In genomic region chr12:25769076-25769945, GRCh38 we compare ENCODE assay signal across 11 cellular contexts.
DNase-seq lines count a peak whose midpoint lies in the region; ATAC-seq and TF ChIP-seq lines count a peak whose summit lies in the region.
"Had no signal": no experiment of that assay in that cellular context is flagged by ENCODE, and none has a peak within 500 bp of the region (broad histone marks: within the 10 kb centered on the region; RNA-seq: fewer than 3 reads in every experiment).

No MANE protein-coding gene starts in this region.

- no peak overlapping the region for H2BK5ac ChIP-seq in mesenchymal stem cell (ENCODE audit: low read depth, low read length, poor library complexity, severe bottlenecking)

- H3K27ac ChIP-seq in PC-3 (ENCODE audit: low read length) (peak overlapping the region; percentile 40), mesenchymal stem cell (ENCODE audit: low read length, poor library complexity, severe bottlenecking) (no peak overlapping the region)

- no peak overlapping the region for H3K4me3 ChIP-seq in PC-3 (ENCODE audit: low read length)
- no peak overlapping the region for H3K4me3 ChIP-seq in choroid plexus epithelial cell (ENCODE audit: low read depth, low read length)
- no peak overlapping the region for H3K4me3 ChIP-seq in mesenchymal stem cell (ENCODE audit: insufficient read depth in 1 of 2, low read depth in 1 of 2, low read length in 2 of 2)
- H3K4me3 ChIP-seq: GM12878 had no signal

- no peaks in the 10 kb centered on the region for H3K9me3 Mint-ChIP-seq in mesothelial cell of epicardium
- H3K9me3 Mint-ChIP-seq: nephron progenitor cell had no signal

- H2AK5ac ChIP-seq in mesenchymal stem cell (ENCODE audit: low read length, severe bottlenecking) = no peak overlapping the region

- H2BK12ac ChIP-seq in mesenchymal stem cell (ENCODE audit: low read length in 2 of 2) = no peak overlapping the region

- H3K9me3 ChIP-seq in PC-3 (ENCODE audit: low read length) = no peaks in the 10 kb centered on the region
- no peaks in the 10 kb centered on the region for H3K9me3 ChIP-seq in mesenchymal stem cell (ENCODE audit: control insufficient read depth, low read length)

- H3K27me3 Mint-ChIP-seq in mesothelial cell of epicardium (ENCODE audit: low read depth) = peaks cover 1% of the 10 kb centered on the region

- no peak overlapping the region for H3K4me3 Mint-ChIP-seq in mesothelial cell of epicardium
- H3K4me3 Mint-ChIP-seq: nephron progenitor cell had no signal

- H3K36me3 ChIP-seq in PC-3 (ENCODE audit: low read depth, low read length) = no peaks in the 10 kb centered on the region
- H3K36me3 ChIP-seq in mesenchymal stem cell (ENCODE audit: control insufficient read depth in 1 of 2, insufficient read depth in 2 of 2, low read depth in 1 of 2, low read length in 2 of 2) = no peaks in the 10 kb centered on the region

- DNase-seq in EH (ENCODE audit: low read depth) (peak; percentile 84), PC-3 (peak; percentile 92), choroid plexus epithelial cell (ENCODE audit: low read depth) (peak; percentile 90), mesenchymal stem cell (peak; percentile 77), sciatic nerve (ENCODE audit: low spot score) (no peak), mesothelial cell of epicardium (ENCODE audit: low spot score in 2 of 2, unreplicated experiment in 2 of 2) (no peak)
- DNase-seq: NCI-H2171 treated with DMSO at 0.1 percent for 48 hours, nephron progenitor cell had no signal

- no peak overlapping the region for H3K23ac ChIP-seq in mesenchymal stem cell (ENCODE audit: low read length in 2 of 2)

- no peak for TF ChIP-seq CTCF in PC-3 (conservative IDR thresholded peaks at IDR 0.05; ENCODE audit: low read depth, low read length)
- TF ChIP-seq CTCF in choroid plexus epithelial cell (conservative IDR thresholded peaks at IDR 0.05; ENCODE audit: low read depth, low read length) = no peak
- no peak for TF ChIP-seq CTCF in mesothelial cell of epicardium (IDR thresholded peaks at IDR 0.05; ENCODE audit: unreplicated experiment)

- H3K14ac ChIP-seq in mesenchymal stem cell (ENCODE audit: low read length in 2 of 2) = no peak overlapping the region

- H3K4me1 Mint-ChIP-seq in mesothelial cell of epicardium = peaks cover 15% of the 10 kb centered on the region
- H3K4me1 Mint-ChIP-seq: nephron progenitor cell had no signal

- no peak overlapping the region for H2BK120ac ChIP-seq in mesenchymal stem cell (ENCODE audit: low read depth, low read length)

- H3F3A ChIP-seq in PC-3 (ENCODE audit: low read length, unreplicated experiment) = no peaks in the 10 kb centered on the region

- H4K91ac ChIP-seq in mesenchymal stem cell (ENCODE audit: low read length) = no peak overlapping the region

- H3K27ac Mint-ChIP-seq in mesothelial cell of epicardium = no peak overlapping the region
- H3K27ac Mint-ChIP-seq: nephron progenitor cell had no signal

- CTCF ChIA-PET in PC-3 (lab: Charles Lee) = no interaction called here

- no peak overlapping the region for H3K4ac ChIP-seq in mesenchymal stem cell (ENCODE audit: low read depth in 1 of 2, low read length in 2 of 2)

- 73% methylated on average over 5 of the region's 6 CpGs for WGBS in mesenchymal stem cell

- H3K79me2 ChIP-seq in PC-3 (ENCODE audit: low read length) = no peaks in the 10 kb centered on the region

- H3K27me3 ChIP-seq in PC-3 (ENCODE audit: low read length) (no peaks in the 10 kb centered on the region), mesenchymal stem cell (ENCODE audit: control insufficient read depth in 1 of 2, insufficient read depth in 1 of 2, low read length in 2 of 2) (no peaks in the 10 kb centered on the region)

- H4K20me1 ChIP-seq in PC-3 (ENCODE audit: low read length) = no peaks in the 10 kb centered on the region

- H3K4me2 ChIP-seq in PC-3 (ENCODE audit: low read length) (peak overlapping the region; percentile 39), mesenchymal stem cell (ENCODE audit: low read length, poor library complexity, severe bottlenecking) (no peak overlapping the region)

- H2BK15ac ChIP-seq in mesenchymal stem cell (ENCODE audit: low read depth, poor library complexity, severe bottlenecking) = no peak overlapping the region

- POLR2A ChIA-PET in PC-3 (lab: Charles Lee; ENCODE audit: unreplicated experiment) = interaction anchor here (0.6 kb wide), 2 partner anchors 167 to 382 kb away, joined by 3 to 4 read pairs; no protein-coding TSS in a partner anchor

- ATAC-seq in PC-3 = peak; percentile 98
- no peak for ATAC-seq in sciatic nerve
- ATAC-seq in HG02884 (IDR thresholded peaks at IDR 0.05; ENCODE audit: unreplicated experiment) = no peak
- no peak for ATAC-seq in GM18870 (IDR thresholded peaks at IDR 0.05; ENCODE audit: unreplicated experiment)
- ATAC-seq: GM12878 had no signal

- no peaks in the 10 kb centered on the region for H3K9me2 ChIP-seq in PC-3 (replicated peaks; ENCODE audit: low read length)

- no peaks in the 10 kb centered on the region for H3K36me3 Mint-ChIP-seq in mesothelial cell of epicardium

- H4K8ac ChIP-seq in mesenchymal stem cell (ENCODE audit: low read length) = no peak overlapping the region

- H3K79me1 ChIP-seq in mesenchymal stem cell (replicated peaks; ENCODE audit: low read length, poor library complexity, severe bottlenecking) = no peaks in the 10 kb centered on the region

- no peak overlapping the region for H2AFZ ChIP-seq in PC-3 (ENCODE audit: low read length)
- H2AFZ ChIP-seq in mesenchymal stem cell (ENCODE audit: low read depth, low read length) = no peak overlapping the region

- peaks cover 28% of the 10 kb centered on the region for H3K4me1 ChIP-seq in PC-3 (ENCODE audit: insufficient read depth, low read length)
- H3K4me1 ChIP-seq in mesenchymal stem cell (ENCODE audit: control insufficient read depth, insufficient read depth, low read depth, low read length) = no peaks in the 10 kb centered on the region

- intact Hi-C loops in PC-3 (cut with micrococcal nuclease) = loop anchor here (1.0 to 10.0 kb wide), 4 partner anchors 45 to 258 kb away; no protein-coding TSS in a partner anchor
- intact Hi-C loops in sciatic nerve (cut with DNase I) = no loop called here

- no peak overlapping the region for H3K18ac ChIP-seq in mesenchymal stem cell (ENCODE audit: low read depth in 1 of 2, low read length in 2 of 2)

- BruUV-seq in PC-3 (replicated peaks; lab: Mats Ljungman, UMichigan) = no TSS peak

- no peak overlapping the region for H3K9ac ChIP-seq in PC-3 (ENCODE audit: low read length)
- peak overlapping the region; percentile 54 for H3K9ac ChIP-seq in mesenchymal stem cell (ENCODE audit: low read length)

Comparison
In these comparisons a context has a peak if more than half of its experiments do, and no peak if none do; other contexts are left out.
1. DNase-seq: peak in EH (single experiment), PC-3 (single experiment), choroid plexus epithelial cell (single experiment) and mesenchymal stem cell (single experiment); none in sciatic nerve (single experiment) and mesothelial cell of epicardium (0 of 2).